In the genomic region with DNA sequence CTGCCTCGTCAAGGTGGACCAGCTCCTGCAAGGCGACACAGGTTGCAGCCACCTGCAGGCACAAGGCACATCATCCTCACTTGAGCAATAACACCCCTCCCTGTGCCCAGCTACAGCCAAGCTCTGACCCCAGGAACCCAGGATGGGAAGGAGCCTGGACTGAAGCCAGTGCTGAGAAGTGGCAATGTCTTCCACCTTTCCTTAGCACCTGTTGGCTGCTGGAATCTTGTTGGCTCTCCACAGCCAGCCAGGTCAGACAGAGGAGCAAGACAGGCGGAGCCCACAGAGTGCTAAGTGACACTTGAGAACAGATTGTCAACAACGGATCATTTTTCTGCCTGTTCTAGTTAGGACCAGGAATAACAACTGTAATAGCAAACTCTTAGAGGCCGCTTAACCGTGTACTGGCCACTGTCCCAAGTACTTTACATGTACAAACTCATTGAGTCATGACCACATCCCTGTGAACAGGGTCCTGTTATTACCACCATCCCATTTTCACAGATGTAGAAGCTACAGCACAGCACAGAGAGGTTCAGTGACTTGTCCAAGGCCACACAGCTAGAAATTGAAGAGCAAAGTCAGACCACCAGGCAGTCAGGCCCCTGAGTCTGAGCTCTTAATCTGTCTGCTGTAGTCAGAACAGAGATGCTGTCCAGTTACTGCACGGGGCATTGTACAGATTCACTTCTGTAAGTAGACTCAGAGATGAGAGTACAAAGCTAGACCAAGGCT, we compare ENCODE assay signal across 15 cellular contexts.
"Had no signal": no experiment of that assay in that cellular context is flagged by ENCODE, and none has a peak within 500 bp of the region (broad histone marks: within the 10 kb centered on the region; RNA-seq: fewer than 3 reads in every experiment).

No MANE protein-coding gene starts in this region.

- H3K27me3 ChIP-seq: brain microvascular endothelial cell, esophagus squamous epithelium had no signal

- H3K9me3 ChIP-seq: esophagus squamous epithelium, prostate gland had no signal

- H3K36me3 ChIP-seq: brain microvascular endothelial cell, esophagus squamous epithelium, prostate gland had no signal

- H3K4me1 ChIP-seq: esophagus squamous epithelium, prostate gland had no signal

- H3K27ac ChIP-seq: brain microvascular endothelial cell, esophagus squamous epithelium, prostate gland had no signal

- DNase-seq: activated naive CD4-positive, alpha-beta T cell treated with Interleukin-2 at 50 U/mL for 16 hours; anterior cingulate cortex; brain microvascular endothelial cell; cortex of kidney; effector CD4-positive, alpha-beta T cell; esophagus squamous epithelium; hippocampal formation; nucleus accumbens; right cardiac atrium; small intestine; stimulated activated CD4-positive, alpha-beta T cell treated with anti-CD3 and anti-CD28 coated beads, Interleukin-4, amount 100 ng/mL, for 24 hours; stimulated activated naive CD8-positive, alpha-beta T cell treated with anti-CD3 and anti-CD28 coated beads, Interleukin-15, Interleukin-2, amounts not matched to agents 100 U/mL and 50 U/mL, for 24 hours; trophoblast cell had no signal

- H3K4me3 ChIP-seq: esophagus squamous epithelium, prostate gland had no signal

- ATAC-seq: activated CD4-positive, CD25-positive, alpha-beta regulatory T cell treated with anti-CD3 and anti-CD28 coated beads, Interleukin-2, amount 50 U/mL, for 24 hours; right cardiac atrium had no signal
